ENCODE assay signal across 8 cellular contexts in genomic region chr17:78840530-78840779, GRCh38. TPM values are rescaled to one million over a fixed set of nuclear protein-coding genes. Genes with fewer than 3 reads are reported as not detected.
DNase-seq lines count a peak whose midpoint lies in the region; ATAC-seq and TF ChIP-seq lines count a peak whose summit lies in the region.

No MANE protein-coding gene starts in this region.

- H3K9me3 ChIP-seq in H9 (ENCODE audit: control insufficient read depth, low read depth, low read length) (no peaks in the 10 kb centered on the region), hepatocyte (ENCODE audit: low read depth) (no peaks in the 10 kb centered on the region)

- no peak overlapping the region for H4K5ac ChIP-seq in H9 (ENCODE audit: insufficient read length, low read depth, low read length)

- H3K4me1 ChIP-seq in H9 (ENCODE audit: insufficient read depth, low read length) (no peaks in the 10 kb centered on the region), hepatocyte (ENCODE audit: insufficient read depth) (peaks cover 13% of the 10 kb centered on the region)

- H3K9me2 ChIP-seq in hepatocyte (replicated peaks; ENCODE audit: insufficient read depth) = no peaks in the 10 kb centered on the region

- ATAC-seq in activated B cell treated with CpG ODN at 0.5 μM for 24 hours (ENCODE audit: low read depth) (no peak), HG03432 (IDR thresholded peaks at IDR 0.05; ENCODE audit: unreplicated experiment) (no peak)
- no peak for ATAC-seq in stimulated activated memory B cell treated with anti-CD40 and anti-IgM and Interleukin-4, amounts not matched to agents 10 μg/mL and 1 μg/mL and 100 μg/mL, for 72 hours

- no peak overlapping the region for H2BK12ac ChIP-seq in H9 (ENCODE audit: insufficient read length, low read depth, low read length)

- CTCF ChIA-PET in activated B cell treated with CpG ODN at 0.5 μM for 24 hours (lab: Charles Lee) = no interaction called here

- no peak overlapping the region for H2BK15ac ChIP-seq in H9 (ENCODE audit: low read depth, low read length)

- no peak overlapping the region for H3T11ph ChIP-seq in H9 (ENCODE audit: low read length)

- WGBS in H9 (ENCODE audit: extremely low coverage, insufficient read length, low lambda C conversion rate) = no CpG with 5 or more reads among the region's 35 CpGs
- 2% methylated on average over 9 of the region's 35 CpGs for whole genome bisulfite sequencing in hepatocyte (ENCODE audit: low lambda C conversion rate, missing lambda C conversion rate)

- no peak overlapping the region for H4K8ac ChIP-seq in H9 (replicated peaks; ENCODE audit: insufficient read length, low read depth, low read length)

- no peak overlapping the region for H2AFZ ChIP-seq in H9 (ENCODE audit: low read length)
- peak overlapping the region; percentile 17 for H2AFZ ChIP-seq in hepatocyte

- peak overlapping the region; percentile 82 for H3K4me3 ChIP-seq in hepatocyte

- H3K27ac Mint-ChIP-seq in H9 = peak overlapping the region in 1 of 3 experiments; percentile 96; a peak in 2 of 7 replicates
- peak overlapping the region; percentile 94 for H3K27ac Mint-ChIP-seq in activated B cell treated with CpG ODN at 0.5 μM for 24 hours
- peak overlapping the region; percentile 93 for H3K27ac Mint-ChIP-seq in stimulated activated memory B cell treated with anti-CD40 and anti-IgM and Interleukin-4, amounts not matched to agents 10 μg/mL and 1 μg/mL and 100 μg/mL, for 72 hours

- H3K18ac ChIP-seq in H9 (ENCODE audit: insufficient read length, low read depth, low read length) = peak overlapping the region; percentile 16

- peak overlapping the region; percentile 94 for H3K4me2 ChIP-seq in H9 (ENCODE audit: insufficient read depth, insufficient read length, low read length)
- H3K4me2 ChIP-seq in hepatocyte = peak overlapping the region; percentile 86

- H3K27ac ChIP-seq in H9 (ENCODE audit: insufficient read length, low read depth, low read length) (no peak overlapping the region), hepatocyte (peak overlapping the region; percentile 99)

- no peaks in the 10 kb centered on the region for H4K20me1 ChIP-seq in H9 (ENCODE audit: control insufficient read depth, insufficient read depth, insufficient read length)
- H4K20me1 ChIP-seq in hepatocyte (ENCODE audit: insufficient read depth, poor library complexity, severe bottlenecking) = peaks cover 12% of the 10 kb centered on the region

- H2BK5ac ChIP-seq in H9 (ENCODE audit: insufficient read length, low read length) = no peak overlapping the region

- H3K27me3 Mint-ChIP-seq in H9 (ENCODE audit: low read depth) (peaks cover 2% of the 10 kb centered on the region; the same call in 1 of the 2 replicates), activated B cell treated with CpG ODN at 0.5 μM for 24 hours (no peaks in the 10 kb centered on the region)
- no peaks in the 10 kb centered on the region for H3K27me3 Mint-ChIP-seq in stimulated activated memory B cell treated with anti-CD40 and anti-IgM and Interleukin-4, amounts not matched to agents 10 μg/mL and 1 μg/mL and 100 μg/mL, for 72 hours

- H3K56ac ChIP-seq in H9 (ENCODE audit: insufficient read length, low read depth, low read length) = no peak overlapping the region

- peaks cover 22% of the 10 kb centered on the region in 2 experiments for H3K4me1 Mint-ChIP-seq in H9
- peaks cover 42% of the 10 kb centered on the region for H3K4me1 Mint-ChIP-seq in activated B cell treated with CpG ODN at 0.5 μM for 24 hours
- H3K4me1 Mint-ChIP-seq in stimulated activated memory B cell treated with anti-CD40 and anti-IgM and Interleukin-4, amounts not matched to agents 10 μg/mL and 1 μg/mL and 100 μg/mL, for 72 hours = peaks cover 49% of the 10 kb centered on the region

- DNase-seq in H9 (no peak), activated B cell treated with CpG ODN at 0.5 μM for 24 hours (no peak), hepatocyte (ENCODE audit: low spot score) (no peak), SKM-1 (lab: John Stamatoyannopoulos, UW; ENCODE audit: unreplicated experiment) (no peak), DMS 273 (lab: John Stamatoyannopoulos, UW; ENCODE audit: unreplicated experiment) (no peak), iPS-NIHi7 (ENCODE audit: extremely low spot score) (no peak)

- H2BK20ac ChIP-seq in H9 (ENCODE audit: low read depth, low read length, poor library complexity, severe bottlenecking) = no peak overlapping the region

- no peak overlapping the region; the same call in 1 of the 2 replicates for H3K4ac ChIP-seq in H9 (ENCODE audit: low read depth, low read length)

- H3K79me1 ChIP-seq in H9 (ENCODE audit: insufficient read depth, low read depth, low read length, poor library complexity, severe bottlenecking) = peaks cover 3% of the 10 kb centered on the region

- H3K23me2 ChIP-seq in H9 (ENCODE audit: insufficient read length, low read depth, low read length, poor library complexity, severe bottlenecking) = peaks cover 4% of the 10 kb centered on the region

- H3K14ac ChIP-seq in H9 (ENCODE audit: insufficient read depth, low read length) = peak overlapping the region; percentile 86; the same call in 1 of the 2 replicates

- H3K4me3 Mint-ChIP-seq in H9 (peak overlapping the region; percentile 89 to 91), activated B cell treated with CpG ODN at 0.5 μM for 24 hours (peak overlapping the region; percentile 93)
- peak overlapping the region; percentile 83 for H3K4me3 Mint-ChIP-seq in stimulated activated memory B cell treated with anti-CD40 and anti-IgM and Interleukin-4, amounts not matched to agents 10 μg/mL and 1 μg/mL and 100 μg/mL, for 72 hours

- H3K9ac ChIP-seq in H9 (ENCODE audit: extremely low read depth, insufficient read length, low read length) = peak overlapping the region; percentile 86

- H3K36me3 ChIP-seq in hepatocyte (replicated peaks; ENCODE audit: insufficient read depth, low read depth) = peaks cover 3% of the 10 kb centered on the region

- POLR2A ChIA-PET in activated B cell treated with CpG ODN at 0.5 μM for 24 hours (lab: Charles Lee) = interaction anchor here (0.6 to 1.2 kb wide), 5 partner anchors 43 to 534 kb away, joined by 3 to 8 read pairs (median 3); no protein-coding TSS in a partner anchor

- intact Hi-C loops in activated B cell treated with CpG ODN at 0.5 μM for 24 hours (cut with micrococcal nuclease) = loop anchor here (1.0 to 5.0 kb wide), 8 partner anchors 48 to 1752 kb away; partner anchors contain the start of genes CYTH1, SEC14L1 and SOCS3

- peaks cover 20% of the 10 kb centered on the region; the same call in 1 of the 2 replicates for H3K79me2 ChIP-seq in H9 (ENCODE audit: insufficient read depth, low read length)
- peaks cover 44% of the 10 kb centered on the region for H3K79me2 ChIP-seq in hepatocyte

- TF ChIP-seq CTCF in H9 (conservative IDR thresholded peaks at IDR 0.05) (no peak), activated B cell treated with CpG ODN at 0.5 μM for 24 hours (IDR thresholded peaks at IDR 0.05) (no peak), hepatocyte (IDR thresholded peaks at IDR 0.05; ENCODE audit: poor library complexity) (no peak)

- H3K27me3 ChIP-seq in H9 (ENCODE audit: insufficient read depth, low read length) (no peaks in the 10 kb centered on the region), hepatocyte (no peaks in the 10 kb centered on the region)

- H4K91ac ChIP-seq in H9 (ENCODE audit: insufficient read length, low read depth, low read length) = no peak overlapping the region

- H2BK120ac ChIP-seq in H9 (ENCODE audit: low read depth, low read length, poor library complexity, severe bottlenecking) = no peak overlapping the region

- H3K23ac ChIP-seq in H9 (ENCODE audit: insufficient read length, low read depth, low read length) = no peak overlapping the region

- no peak overlapping the region for H2AK5ac ChIP-seq in H9 (ENCODE audit: insufficient read length, low read length)

- H3K36me3 Mint-ChIP-seq in H9 (ENCODE audit: insufficient read depth in 1 of 3, low read depth in 3 of 3) (peaks cover 22 to 28% (median 25%) of the 10 kb centered on the region in 3 experiments), activated B cell treated with CpG ODN at 0.5 μM for 24 hours (ENCODE audit: low read depth) (peaks cover 36% of the 10 kb centered on the region)
- peaks cover 20% of the 10 kb centered on the region for H3K36me3 Mint-ChIP-seq in stimulated activated memory B cell treated with anti-CD40 and anti-IgM and Interleukin-4, amounts not matched to agents 10 μg/mL and 1 μg/mL and 100 μg/mL, for 72 hours

- no peaks in the 10 kb centered on the region for H3K9me3 Mint-ChIP-seq in H9
- no peaks in the 10 kb centered on the region for H3K9me3 Mint-ChIP-seq in activated B cell treated with CpG ODN at 0.5 μM for 24 hours
- H3K9me3 Mint-ChIP-seq in stimulated activated memory B cell treated with anti-CD40 and anti-IgM and Interleukin-4, amounts not matched to agents 10 μg/mL and 1 μg/mL and 100 μg/mL, for 72 hours = no peaks in the 10 kb centered on the region

RNA-seq across cellular contexts. Expression of gene USP36, which starts 0.2 kb away (rescaled TPM):
- total RNA-seq in H9 (2021) (101 and 106 TPM in 2 replicates), activated B cell treated with CpG ODN at 0.5 μM for 24 hours (93.8 and 107 TPM in 2 replicates), hepatocyte (17.7 and 20.9 TPM in 2 replicates)
- polyA plus RNA-seq in hepatocyte = 26.2 and 31.6 TPM in 2 replicates

RNA-seq across cellular contexts. Expression of gene CYTH1, which starts 58.4 kb away (rescaled TPM):
- total RNA-seq in H9 (2021) = 9.7 and 11.2 TPM in 2 replicates
- total RNA-seq in activated B cell treated with CpG ODN at 0.5 μM for 24 hours = 368 and 391 TPM in 2 replicates
- 37.5 and 44.4 TPM in 2 replicates for total RNA-seq in hepatocyte
- polyA plus RNA-seq in hepatocyte = 38.5 and 47.6 TPM in 2 replicates
